ENCODE assay signal across 9 cellular contexts in the genomic region with DNA sequence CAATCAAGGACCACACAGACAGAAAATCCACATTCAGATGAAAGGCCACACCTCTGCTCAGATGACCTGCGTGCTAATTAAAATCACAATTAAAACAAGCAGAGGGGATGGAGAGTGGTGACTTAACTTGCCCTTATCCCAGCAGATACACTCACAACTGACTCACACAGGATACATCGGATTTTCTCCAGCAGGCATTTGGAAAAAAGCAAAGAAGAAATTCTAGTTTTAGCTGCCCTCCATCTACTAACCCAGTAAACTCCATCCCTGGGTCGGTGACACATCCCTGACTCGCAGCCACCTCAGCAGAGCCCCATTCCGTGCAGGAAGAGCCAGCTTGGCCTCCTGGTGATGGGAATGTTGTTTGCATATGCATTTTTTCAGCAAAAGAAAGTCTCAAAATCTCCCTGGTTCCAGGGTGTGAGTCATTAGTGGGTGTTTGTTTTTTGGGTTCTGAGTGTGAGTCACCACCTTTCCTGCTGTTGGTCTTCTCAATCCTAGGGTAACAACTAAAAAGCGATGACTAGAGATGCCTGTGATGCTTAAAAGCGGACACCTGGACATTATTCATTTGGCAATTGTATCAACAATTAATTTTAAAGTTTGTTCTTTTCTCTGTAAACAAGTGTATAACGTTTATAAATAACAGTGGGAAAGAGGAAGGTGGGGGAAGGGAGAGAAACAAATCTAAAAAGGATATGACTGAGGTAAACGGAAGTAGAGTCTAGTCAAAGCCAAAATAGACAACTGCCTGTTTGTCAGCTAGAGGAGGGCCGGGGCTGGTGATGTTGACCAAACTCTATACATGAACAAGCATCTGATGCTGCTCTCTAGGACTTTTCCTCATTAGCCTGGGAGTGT. TPM values are rescaled to one million over a fixed set of nuclear protein-coding genes. Genes with fewer than 3 reads are reported as not detected.
DNase-seq lines count a peak whose midpoint lies in the region; ATAC-seq and TF ChIP-seq lines count a peak whose summit lies in the region.
"Had no signal": no experiment of that assay in that cellular context is flagged by ENCODE, and none has a peak within 500 bp of the region (broad histone marks: within the 10 kb centered on the region; RNA-seq: fewer than 3 reads in every experiment).

No MANE protein-coding gene starts in this region.

- TF ChIP-seq CTCF in dorsolateral prefrontal cortex (IDR thresholded peaks at IDR 0.05 in 54 of 56, conservative IDR thresholded peaks at IDR 0.05 in 2 of 56; ENCODE audit: low read depth in 1 of 56, partially characterized antibody in 56 of 56): no peak

- H3K4me3 ChIP-seq in dorsolateral prefrontal cortex: no peak overlapping the region

- peak; percentile 94 for DNase-seq in ACHN
- DNase-seq in T1000 (lab: John Stamatoyannopoulos, UW): peak; percentile 95
- peak in 3 of 10 donors; percentile 39 to 68 (median 40) for DNase-seq in dorsolateral prefrontal cortex
- peak; percentile 85 to 98 for DNase-seq in lung microvascular endothelial cell (ENCODE audit: low read depth in 2 of 2)
- DNase-seq in superior temporal gyrus (ENCODE audit: extremely low spot score): peak; percentile 50
- DNase-seq in NCI-H2081 treated with DMSO at 0.1 percent for 48 hours (lab: John Stamatoyannopoulos, UW): no peak

- in situ Hi-C loops in ACHN (cut with HindIII; ENCODE audit: low pct_ligation_motif_present, low pct_unique_long_range_greater_than_20kb, low sequenced_read_pairs): no loop called here

- intact Hi-C loops in dorsolateral prefrontal cortex (cut with DNase I): loop anchor here in 1 of 2 donors (10.0 kb wide), 1 partner anchor 49 kb away; the partner anchor contains the start of gene SLC4A7

- H3K27ac ChIP-seq in dorsolateral prefrontal cortex: peak overlapping the region in 52 of 59 donors; percentile 1 to 80 (median 58)
- H3K27ac ChIP-seq: HL-60 had no signal

- no peaks in the 10 kb centered on the region for H3K27me3 ChIP-seq in dorsolateral prefrontal cortex

- peak; percentile 83 for ATAC-seq in GM18867 (IDR thresholded peaks at IDR 0.05; ENCODE audit: unreplicated experiment)
- peak; percentile 52 for ATAC-seq in HG03558 (IDR thresholded peaks at IDR 0.05; ENCODE audit: extremely low read depth, unreplicated experiment)

RNA-seq across cellular contexts. Expression of gene SLC4A7, which starts 49.8 kb away (rescaled TPM):
- total RNA-seq in dorsolateral prefrontal cortex (10 to 100 TPM; 23.8 to 95.2 (median 65.4) TPM), lung microvascular endothelial cell (26.8 and 39.1 TPM in 2 replicates)
